In genomic region chr1:155967410-155968400, GRCh38 we compare ENCODE assay signal across 7 cellular contexts. TPM values are rescaled to one million over a fixed set of nuclear protein-coding genes. Genes with fewer than 3 reads are reported as not detected.
A peak's percentile ranks its signal among the peaks of the same experiment; 100 is the strongest.
DNase-seq lines count a peak whose midpoint lies in the region; ATAC-seq and TF ChIP-seq lines count a peak whose summit lies in the region.
"Had no signal": no experiment of that assay in that cellular context is flagged by ENCODE, and none has a peak within 500 bp of the region (broad histone marks: within the 10 kb centered on the region; RNA-seq: fewer than 3 reads in every experiment).

No MANE protein-coding gene starts in this region.

- H3K27me3 ChIP-seq in HUES64 (ENCODE audit: insufficient read depth, low read length) (no peaks in the 10 kb centered on the region), breast epithelium (no peaks in the 10 kb centered on the region), Caco-2 (replicated peaks; ENCODE audit: control insufficient read depth, insufficient read depth, low read length) (no peaks in the 10 kb centered on the region), PC-3 (ENCODE audit: low read length) (no peaks in the 10 kb centered on the region)

- H3K36me3 Mint-ChIP-seq in natural killer cell (no peaks in the 10 kb centered on the region), Caco-2 (ENCODE audit: insufficient read depth, unreplicated experiment) (peaks cover 40% of the 10 kb centered on the region)

- peaks cover 47% of the 10 kb centered on the region for H3K79me2 ChIP-seq in PC-3 (ENCODE audit: low read length)

- H3K27ac ChIP-seq in HUES64 (ENCODE audit: low read depth, low read length) (peak overlapping the region; percentile 70), breast epithelium (peak overlapping the region; percentile 68 to 86), PC-3 (ENCODE audit: low read length) (no peak overlapping the region)

- POLR2A ChIA-PET in Caco-2 (lab: Charles Lee), result no interaction called here
- POLR2A ChIA-PET in PC-3 (lab: Charles Lee; ENCODE audit: unreplicated experiment), result no interaction called here

- H4K20me1 ChIP-seq in PC-3 (ENCODE audit: low read length), result peaks cover 3% of the 10 kb centered on the region; the same call in 1 of the 2 replicates

- peak overlapping the region; percentile 89 to 90 for H3K27ac Mint-ChIP-seq in natural killer cell
- no peak overlapping the region for H3K27ac Mint-ChIP-seq in Caco-2 (ENCODE audit: unreplicated experiment)

- H3K9me3 ChIP-seq in HUES64 (ENCODE audit: insufficient read depth, low read depth, low read length) (no peaks in the 10 kb centered on the region), breast epithelium (no peaks in the 10 kb centered on the region), Caco-2 (no peaks in the 10 kb centered on the region), PC-3 (ENCODE audit: low read length) (no peaks in the 10 kb centered on the region)

- DNase-seq in breast epithelium (ENCODE audit: low spot score in 2 of 2), result no peak
- DNase-seq in natural killer cell, result no peak
- no peak for DNase-seq in DMS53 (lab: John Stamatoyannopoulos, UW)
- DNase-seq in Caco-2, result no peak
- no peak for DNase-seq in PC-3
- DNase-seq: activated CD4-positive, alpha-beta T cell treated with anti-CD3 and anti-CD28 coated beads for 1 hour had no signal

- H3K9me2 ChIP-seq in PC-3 (replicated peaks; ENCODE audit: low read length), result no peaks in the 10 kb centered on the region

- ATAC-seq in natural killer cell (peak; percentile 53 to 63 (median 60)), PC-3 (no peak)

- H3K4me1 Mint-ChIP-seq in natural killer cell, result peaks cover 64 to 72% of the 10 kb centered on the region in 2 donors
- H3K4me1 Mint-ChIP-seq in Caco-2 (ENCODE audit: low read depth, unreplicated experiment), result peaks cover 7% of the 10 kb centered on the region

- H3K4me2 ChIP-seq in PC-3 (ENCODE audit: low read length), result no peak overlapping the region

- 72% methylated on average over 17 of the region's 19 CpGs for WGBS in HUES64

- H3K9me3 Mint-ChIP-seq in natural killer cell, result no peaks in the 10 kb centered on the region
- H3K9me3 Mint-ChIP-seq in Caco-2 (ENCODE audit: unreplicated experiment), result no peaks in the 10 kb centered on the region

- BruUV-seq in Caco-2 (replicated peaks; lab: Mats Ljungman, UMichigan) (no TSS peak), PC-3 (replicated peaks; lab: Mats Ljungman, UMichigan) (no TSS peak)

- H3K27me3 Mint-ChIP-seq in natural killer cell (ENCODE audit: low read depth in 2 of 2), result no peaks in the 10 kb centered on the region
- H3K27me3 Mint-ChIP-seq in Caco-2 (ENCODE audit: insufficient read depth, unreplicated experiment), result no peaks in the 10 kb centered on the region

- peaks cover 39% of the 10 kb centered on the region for H3K4me1 ChIP-seq in HUES64 (ENCODE audit: insufficient read depth, low read length)
- peaks cover 0 to 18% of the 10 kb centered on the region in 2 donors for H3K4me1 ChIP-seq in breast epithelium
- H3K4me1 ChIP-seq in Caco-2, result 0 out of 2 replicates have a peak, but pooled peaks cover 3% of the 10 kb centered on the region
- H3K4me1 ChIP-seq in PC-3 (ENCODE audit: insufficient read depth, low read length), result peaks cover 15% of the 10 kb centered on the region

- TF ChIP-seq CTCF in breast epithelium (IDR thresholded peaks at IDR 0.05) (no peak), natural killer cell (IDR thresholded peaks at IDR 0.05) (no peak), Caco-2 (IDR thresholded peaks at IDR 0.05; ENCODE audit: insufficient read depth in 1 of 2, low read depth in 1 of 2, low read length in 1 of 2, severe bottlenecking in 1 of 2, unreplicated experiment in 1 of 2) (no peak), PC-3 (conservative IDR thresholded peaks at IDR 0.05; ENCODE audit: low read depth, low read length) (no peak)

- intact Hi-C loops in breast epithelium (cut with DNase I; ENCODE audit: low total_unique reads) (loop anchor here (5.0 kb wide), 1 partner anchor 250 kb away; no protein-coding TSS in a partner anchor), natural killer cell (cut with micrococcal nuclease) (loop anchor here (2.0 kb wide), 1 partner anchor 13 kb away; no protein-coding TSS in a partner anchor), Caco-2 (cut with micrococcal nuclease; ENCODE audit: unreplicated experiment) (no loop called here), PC-3 (cut with micrococcal nuclease) (no loop called here)

- no peak overlapping the region for H2AFZ ChIP-seq in PC-3 (ENCODE audit: low read length)

- TF ChIP-seq POLR2A in breast epithelium (IDR thresholded peaks at IDR 0.05), result no peak

- H3K36me3 ChIP-seq in HUES64 (ENCODE audit: insufficient read depth, low read length), result peaks cover 66% of the 10 kb centered on the region
- peaks cover 18% of the 10 kb centered on the region for H3K36me3 ChIP-seq in breast epithelium
- peaks cover 4% of the 10 kb centered on the region for H3K36me3 ChIP-seq in Caco-2 (ENCODE audit: control insufficient read depth, insufficient read depth, low read length)
- H3K36me3 ChIP-seq in PC-3 (ENCODE audit: low read depth, low read length), result peaks cover 47% of the 10 kb centered on the region

- no peak overlapping the region for H3K4me3 ChIP-seq in HUES64 (ENCODE audit: low read length)
- peak overlapping the region in 2 of 3 donors; percentile 2 to 22 for H3K4me3 ChIP-seq in breast epithelium
- no peak overlapping the region for H3K4me3 ChIP-seq in Caco-2 (ENCODE audit: low read depth, low read length)
- no peak overlapping the region for H3K4me3 ChIP-seq in PC-3 (ENCODE audit: low read length)

- H3K9ac ChIP-seq in HUES64 (ENCODE audit: low read depth, low read length), result peak overlapping the region; percentile 54
- no peak overlapping the region for H3K9ac ChIP-seq in PC-3 (ENCODE audit: low read length)

- no peaks in the 10 kb centered on the region for H3F3A ChIP-seq in PC-3 (ENCODE audit: low read length, unreplicated experiment)

- H3K4me3 Mint-ChIP-seq in natural killer cell, result peak overlapping the region; percentile 69
- no peak overlapping the region for H3K4me3 Mint-ChIP-seq in Caco-2 (ENCODE audit: unreplicated experiment)

- CTCF ChIA-PET in Caco-2 (lab: Charles Lee), result interaction anchor here (0.6 to 1.3 kb wide), 2 partner anchors 16 to 968 kb away, joined by 3 read pairs; no protein-coding TSS in a partner anchor
- CTCF ChIA-PET in PC-3 (lab: Charles Lee), result interaction anchor here (0.6 kb wide), 1 partner anchor 1559 kb away, joined by 3 read pairs; no protein-coding TSS in a partner anchor

RNA-seq across cellular contexts. Expression of gene ARHGEF2, which starts 10.6 kb away (rescaled TPM):
- polyA plus RNA-seq in HUES64 (2013, experiment 1 of 2), result 43.1 TPM
- 43.6 TPM for polyA plus RNA-seq in HUES64 (2013, experiment 2 of 2)
- total RNA-seq in breast epithelium (10 to 100 TPM; 81.8 to 93.7 (median 90.4) TPM), natural killer cell (100 to 1,000 TPM; 143 to 200 (median 147) TPM), Caco-2 (2022) (46.9 and 60.3 TPM in 2 replicates), PC-3 (2014; rRNA removed) (65.9 and 70.8 TPM in 2 replicates)

RNA-seq across cellular contexts. Expression of gene RXFP4, which starts 26.3 kb away (rescaled TPM):
- polyA plus RNA-seq in HUES64 (2013, experiment 1 of 2), result not detected
- polyA plus RNA-seq in HUES64 (2013, experiment 2 of 2), result not detected
- total RNA-seq in breast epithelium, result not detected
- not detected for total RNA-seq in natural killer cell
- not detected in 2 replicates for total RNA-seq in Caco-2 (2022)
- total RNA-seq in PC-3 (2014; rRNA removed), result not detected in 2 replicates

RNA-seq across cellular contexts. Expression of gene KHDC4, which starts 33.5 kb away (rescaled TPM):
- 28.1 TPM for polyA plus RNA-seq in HUES64 (2013, experiment 1 of 2)
- polyA plus RNA-seq in HUES64 (2013, experiment 2 of 2), result 29.2 TPM
- total RNA-seq in breast epithelium, result 10 to 100 TPM; 52.0 to 81.5 (median 64.2) TPM
- 100 to 1,000 TPM in 1 of 3 donors, 10 to 100 TPM in 2; 61.9 to 101 (median 85.9) TPM for total RNA-seq in natural killer cell
- total RNA-seq in Caco-2 (2022), result 68.5 and 72.9 TPM in 2 replicates
- 63.4 and 64.4 TPM in 2 replicates for total RNA-seq in PC-3 (2014; rRNA removed)

RNA-seq across cellular contexts. Expression of gene SSR2, which starts 53.0 kb away (rescaled TPM):
- 191 TPM for polyA plus RNA-seq in HUES64 (2013, experiment 1 of 2)
- 190 TPM for polyA plus RNA-seq in HUES64 (2013, experiment 2 of 2)
- total RNA-seq in breast epithelium (100 to 1,000 TPM; 305 to 407 (median 370) TPM), natural killer cell (100 to 1,000 TPM; 209 to 215 (median 211) TPM), Caco-2 (2022) (198 and 203 TPM in 2 replicates), PC-3 (2014; rRNA removed) (282 and 293 TPM in 2 replicates)

RNA-seq across cellular contexts. Expression of gene RIT1, which starts 56.6 kb away (rescaled TPM):
- polyA plus RNA-seq in HUES64 (2013, experiment 1 of 2), result 15.1 TPM
- 18.1 TPM for polyA plus RNA-seq in HUES64 (2013, experiment 2 of 2)
- total RNA-seq in breast epithelium (10 to 100 TPM; 29.2 to 32.6 (median 29.4) TPM), natural killer cell (10 to 100 TPM; 79.1 to 86.1 (median 79.2) TPM), Caco-2 (2022) (21.9 and 23.0 TPM in 2 replicates), PC-3 (2014; rRNA removed) (14.7 and 18.8 TPM in 2 replicates)

Comparison
In these comparisons a context has a peak if more than half of its experiments do, and no peak if none do; other contexts are left out.
1. H3K4me3 ChIP-seq: peak in breast epithelium (2 of 3); none in HUES64 (single experiment), Caco-2 (single experiment) and PC-3 (single experiment).
2. intact Hi-C loops: an anchor here in breast epithelium (5.0 kb wide) and natural killer cell (2.0 kb wide); none called in Caco-2 and PC-3.